In genomic region chr6:13319891-13320564, GRCh38 we compare ENCODE assay signal across 1 cellular context.
TF ChIP-seq lines count a peak whose summit lies in the region.

No MANE protein-coding gene starts in this region.

TF ChIP-seq in HepG2, 621 proteins besides CTCF, POLR2A, EP300 and RAD21 (continued from another document):
- no peak for TF ChIP-seq RERE (CRISPR knock-in tag; IDR thresholded peaks at IDR 0.05; ENCODE audit: low read depth)
- TF ChIP-seq TARDBP (CRISPR knock-in tag; IDR thresholded peaks at IDR 0.05) = no peak
- no peak for TF ChIP-seq ELF1 (CRISPR knock-in tag; IDR thresholded peaks at IDR 0.05)
- no peak for TF ChIP-seq ZNF513 (CRISPR knock-in tag; conservative IDR thresholded peaks at IDR 0.05)
- no peak for TF ChIP-seq TBX3 (IDR thresholded peaks at IDR 0.05; ENCODE audit: borderline replicate concordance)
- no peak for TF ChIP-seq ZNF496 (CRISPR knock-in tag; IDR thresholded peaks at IDR 0.05; ENCODE audit: insufficient replicate concordance)
- TF ChIP-seq SNAPC5 (CRISPR knock-in tag; IDR thresholded peaks at IDR 0.05; ENCODE audit: borderline replicate concordance) = no peak
- TF ChIP-seq ZNF609 (CRISPR knock-in tag; IDR thresholded peaks at IDR 0.05; ENCODE audit: borderline replicate concordance) = no peak
- no peak for TF ChIP-seq ETV5 (CRISPR knock-in tag; IDR thresholded peaks at IDR 0.05; ENCODE audit: borderline replicate concordance)
- TF ChIP-seq PLSCR1 (CRISPR knock-in tag; IDR thresholded peaks at IDR 0.05; ENCODE audit: borderline replicate concordance) = no peak
- no peak for TF ChIP-seq ZNF709 (CRISPR knock-in tag; IDR thresholded peaks at IDR 0.05)
- TF ChIP-seq SMYD3 (CRISPR knock-in tag; IDR thresholded peaks at IDR 0.05) = no peak
